14 cellular contexts compared by ENCODE assay signal in genomic region chr19:12882589-12882988, GRCh38. TPM values are rescaled to one million over a fixed set of nuclear protein-coding genes. Genes with fewer than 3 reads are reported as not detected.
DNase-seq lines count a peak whose midpoint lies in the region; ATAC-seq and TF ChIP-seq lines count a peak whose summit lies in the region.
"Had no signal": no experiment of that assay in that cellular context is flagged by ENCODE, and none has a peak within 500 bp of the region (broad histone marks: within the 10 kb centered on the region; RNA-seq: fewer than 3 reads in every experiment).

No MANE protein-coding gene starts in this region.

- no peak overlapping the region for H4K5ac ChIP-seq in IMR-90 (ENCODE audit: low read depth, low read length)

- H3K56ac ChIP-seq in IMR-90 (ENCODE audit: extremely low read depth, insufficient read depth, low read length) = no peak overlapping the region

- H3K9me3 ChIP-seq in IMR-90 (ENCODE audit: control insufficient read depth, insufficient read depth, low read length) (peaks cover 13% of the 10 kb centered on the region), neural progenitor cell (ENCODE audit: low read depth) (peaks cover 3% of the 10 kb centered on the region), neuronal stem cell (replicated peaks in 1 of 2; ENCODE audit: control insufficient read depth in 2 of 2, insufficient read depth in 1 of 2, low read depth in 1 of 2, low read length in 2 of 2) (peaks cover 11 to 17% of the 10 kb centered on the region in 2 donors), adrenal gland (replicated peaks in 1 of 3) (no peaks in the 10 kb centered on the region)

- H4K91ac ChIP-seq in IMR-90 (ENCODE audit: insufficient read depth, low read depth, low read length) = no peak overlapping the region
- no peak overlapping the region for H4K91ac ChIP-seq in neuronal stem cell (ENCODE audit: low read depth, low read length, poor library complexity)

- CTCF ChIA-PET in activated CD4-positive, alpha-beta T cell treated with anti-CD3 and anti-CD28 coated beads for 36 hours (lab: Charles Lee) = interaction anchor here (0.6 to 3.7 kb wide), 7 partner anchors 10 to 201 kb away, joined by 3 to 36 read pairs (median 3); partner anchors contain the start of gene DHPS
- CTCF ChIA-PET in IMR-90 (lab: Yijun Ruan, JAX) = interaction anchor here (1.7 kb wide), 1 partner anchor 83 kb away, joined by 8 read pairs; no protein-coding TSS in a partner anchor

- H3K27ac ChIP-seq in IMR-90 (ENCODE audit: insufficient read depth, low read length) (no peak overlapping the region), neural progenitor cell (no peak overlapping the region), neuronal stem cell (replicated peaks; ENCODE audit: low read length) (no peak overlapping the region), adrenal gland (no peak overlapping the region)

- TF ChIP-seq POLR2A in IMR-90 (IDR thresholded peaks at IDR 0.05; ENCODE audit: low read depth, low read length) (no peak), adrenal gland (IDR thresholded peaks at IDR 0.05) (no peak)

- H2BK5ac ChIP-seq in IMR-90 (ENCODE audit: low read depth, low read length, poor library complexity, severe bottlenecking) = no peak overlapping the region
- no peak overlapping the region for H2BK5ac ChIP-seq in neuronal stem cell (ENCODE audit: low read length)

- H3K4ac ChIP-seq in IMR-90 (ENCODE audit: low read depth, low read length) (no peak overlapping the region), neuronal stem cell (ENCODE audit: low read length) (no peak overlapping the region)

- peak overlapping the region; percentile 45 for H3K27ac Mint-ChIP-seq in activated CD4-positive, alpha-beta T cell treated with anti-CD3 and anti-CD28 coated beads for 36 hours
- no peak overlapping the region for H3K27ac Mint-ChIP-seq in chondrocyte (ENCODE audit: unreplicated experiment)
- no peak overlapping the region for H3K27ac Mint-ChIP-seq in neural progenitor cell

- POLR2A ChIA-PET in activated CD4-positive, alpha-beta T cell treated with anti-CD3 and anti-CD28 coated beads for 36 hours (lab: Charles Lee) = interaction anchor here (0.6 to 1.4 kb wide), 2 partner anchors 8 to 161 kb away, joined by 6 to 7 read pairs; partner anchors contain the start of gene GCDH
- POLR2A ChIA-PET in IMR-90 (lab: Charles Lee; ENCODE audit: unreplicated experiment) = no interaction called here

- no peaks in the 10 kb centered on the region for H3K27me3 Mint-ChIP-seq in activated CD4-positive, alpha-beta T cell treated with anti-CD3 and anti-CD28 coated beads for 36 hours
- H3K27me3 Mint-ChIP-seq in chondrocyte (ENCODE audit: low read depth) = peaks cover 20% of the 10 kb centered on the region
- peaks cover 54% of the 10 kb centered on the region for H3K27me3 Mint-ChIP-seq in neural progenitor cell (ENCODE audit: insufficient read depth, low read depth)

- H3K9ac ChIP-seq in IMR-90 (ENCODE audit: low read depth, low read length) (no peak overlapping the region), neural progenitor cell (no peak overlapping the region), neuronal stem cell (ENCODE audit: low read depth, low read length, poor library complexity) (no peak overlapping the region)

- H3K23ac ChIP-seq in IMR-90 (ENCODE audit: low read depth, low read length) (no peak overlapping the region), neuronal stem cell (ENCODE audit: low read depth, low read length, poor library complexity) (no peak overlapping the region)

- no peak overlapping the region for H2AK9ac ChIP-seq in IMR-90 (replicated peaks; ENCODE audit: low read depth, low read length, poor library complexity)

- intact Hi-C loops in activated CD4-positive, alpha-beta T cell treated with anti-CD3 and anti-CD28 coated beads for 36 hours (cut with DNase I, micrococcal nuclease) = no loop called here
- intact Hi-C loops in IMR-90 (cut with micrococcal nuclease) (no loop called here), adrenal gland (cut with DNase I) (no loop called here)

- TF ChIP-seq CTCF in IMR-90 (conservative IDR thresholded peaks at IDR 0.05; ENCODE audit: low read depth, low read length) (no peak), chondrocyte (IDR thresholded peaks at IDR 0.05) (no peak), neural progenitor cell (IDR thresholded peaks at IDR 0.05) (no peak), adrenal gland (IDR thresholded peaks at IDR 0.05) (no peak)

- peaks cover 4% of the 10 kb centered on the region for H3K9me3 Mint-ChIP-seq in activated CD4-positive, alpha-beta T cell treated with anti-CD3 and anti-CD28 coated beads for 36 hours (ENCODE audit: low read depth)
- no peaks in the 10 kb centered on the region for H3K9me3 Mint-ChIP-seq in chondrocyte (ENCODE audit: low read depth)
- peaks cover 11% of the 10 kb centered on the region for H3K9me3 Mint-ChIP-seq in neural progenitor cell

- H3K27me3 ChIP-seq in IMR-90 (ENCODE audit: control insufficient read depth, insufficient read depth, low read length) = peaks cover 35% of the 10 kb centered on the region
- peaks cover 64% of the 10 kb centered on the region for H3K27me3 ChIP-seq in neural progenitor cell
- peaks cover 11 to 64% (median 46%) of the 10 kb centered on the region in 3 experiments for H3K27me3 ChIP-seq in neuronal stem cell (ENCODE audit: control insufficient read depth in 3 of 3, insufficient read depth in 3 of 3, low read depth in 1 of 3, low read length in 3 of 3)
- peaks cover 20% of the 10 kb centered on the region for H3K27me3 ChIP-seq in adrenal gland

- WGBS in IMR-90 (ENCODE audit: extremely low coverage in 2 of 2, insufficient read length in 1 of 2), 2 experiments = no CpG with 5 or more reads among the region's 3 CpGs
- no CpG with 5 or more reads among the region's 3 CpGs for WGBS in neuronal stem cell (ENCODE audit: extremely low coverage in 2 of 2, insufficient read length in 2 of 2, insufficient replicate concordance in 1 of 2), 2 donors
- 74 to 81% (median 77%) methylated on average over 3 of the region's 3 CpGs for WGBS in adrenal gland, 4 donors

- H3F3A ChIP-seq in neural progenitor cell (ENCODE audit: low read depth) = peaks cover 42% of the 10 kb centered on the region

- H2AK5ac ChIP-seq in IMR-90 (ENCODE audit: low read depth, low read length) = no peak overlapping the region
- H2AK5ac ChIP-seq in neuronal stem cell (ENCODE audit: low read depth, low read length) = no peak overlapping the region

- no peak overlapping the region for H3K4me2 ChIP-seq in IMR-90 (ENCODE audit: low read depth, low read length)
- no peak overlapping the region for H3K4me2 ChIP-seq in neural progenitor cell
- no peak overlapping the region for H3K4me2 ChIP-seq in neuronal stem cell (ENCODE audit: insufficient read depth, low read length, poor library complexity, severe bottlenecking)

- H3K36me3 Mint-ChIP-seq in activated CD4-positive, alpha-beta T cell treated with anti-CD3 and anti-CD28 coated beads for 36 hours (ENCODE audit: low read depth) = peaks cover 9% of the 10 kb centered on the region
- H3K36me3 Mint-ChIP-seq in chondrocyte (ENCODE audit: low read depth) (peaks cover 8% of the 10 kb centered on the region), neural progenitor cell (peaks cover 4% of the 10 kb centered on the region)

- peaks cover 5% of the 10 kb centered on the region; the same call in 1 of the 2 replicates for H3K9me1 ChIP-seq in IMR-90 (ENCODE audit: insufficient read depth, low read length)

- H3K4me3 ChIP-seq in IMR-90 (ENCODE audit: insufficient read depth, low read depth, low read length) (no peak overlapping the region), neural progenitor cell (no peak overlapping the region), neuronal stem cell (ENCODE audit: low read length in 2 of 2) (no peak overlapping the region), adrenal gland (no peak overlapping the region)

- peaks cover 6% of the 10 kb centered on the region; the same call in 1 of the 2 replicates for H3K36me3 ChIP-seq in IMR-90 (ENCODE audit: control insufficient read depth, insufficient read depth, low read length)
- H3K36me3 ChIP-seq in neural progenitor cell = no peaks in the 10 kb centered on the region
- no peaks in the 10 kb centered on the region for H3K36me3 ChIP-seq in neuronal stem cell (replicated peaks in 1 of 2; ENCODE audit: control insufficient read depth in 2 of 2, insufficient read depth in 2 of 2, low read length in 2 of 2)
- peaks cover 0 to 12% of the 10 kb centered on the region in 2 donors for H3K36me3 ChIP-seq in adrenal gland (replicated peaks in 1 of 2)

- peak overlapping the region; percentile 56 for H2AFZ ChIP-seq in IMR-90 (replicated peaks; ENCODE audit: low read length, poor library complexity)
- no peak overlapping the region for H2AFZ ChIP-seq in neural progenitor cell (replicated peaks)
- no peak overlapping the region for H2AFZ ChIP-seq in neuronal stem cell (ENCODE audit: low read length)

- no peak for DNase-seq in activated CD4-positive, alpha-beta T cell treated with anti-CD3 and anti-CD28 coated beads for 36 hours
- no peak for DNase-seq in activated CD4-positive, alpha-beta T cell treated with anti-CD3 and anti-CD28 coated beads, Interleukin-2, amount 50 U/mL, for 1 hour
- DNase-seq in IMR-90 (no peak), chondrocyte (ENCODE audit: low spot score) (no peak), neural progenitor cell (ENCODE audit: low spot score) (no peak), neuronal stem cell (ENCODE audit: low spot score) (no peak), adrenal gland (no peak)
- DNase-seq: H7, head of caudate nucleus, NCI-H1048 had no signal

- H3K4me1 ChIP-seq in IMR-90 (ENCODE audit: control insufficient read depth, insufficient read depth, low read length) = peaks cover 5% of the 10 kb centered on the region; the same call in 1 of the 2 replicates
- H3K4me1 ChIP-seq in neural progenitor cell = peaks cover 3% of the 10 kb centered on the region
- H3K4me1 ChIP-seq in neuronal stem cell (ENCODE audit: control insufficient read depth in 2 of 2, insufficient read depth in 1 of 2, low read depth in 1 of 2, low read length in 2 of 2) = peaks cover 3 to 8% of the 10 kb centered on the region in 2 donors
- H3K4me1 ChIP-seq in adrenal gland (replicated peaks in 1 of 2) = peaks cover 0 to 13% of the 10 kb centered on the region in 2 donors

- no peak overlapping the region for H2BK12ac ChIP-seq in neuronal stem cell (ENCODE audit: low read length)

- no peak overlapping the region for H2BK20ac ChIP-seq in IMR-90 (ENCODE audit: low read depth, low read length)

- H3K79me2 ChIP-seq in neural progenitor cell (ENCODE audit: low read depth) = no peaks in the 10 kb centered on the region

- H3K79me1 ChIP-seq in IMR-90 (ENCODE audit: low read depth in 1 of 2, low read length in 2 of 2) (peaks cover 0 to 7% of the 10 kb centered on the region in 2 experiments; a peak in 1 of 4 replicates), neuronal stem cell (ENCODE audit: low read depth, low read length) (no peaks in the 10 kb centered on the region)

- H3K18ac ChIP-seq in IMR-90 (ENCODE audit: low read depth, low read length) (no peak overlapping the region), neuronal stem cell (ENCODE audit: low read length) (no peak overlapping the region)

- no peak overlapping the region for H4K8ac ChIP-seq in IMR-90 (ENCODE audit: low read depth in 2 of 2, low read length in 2 of 2)
- H4K8ac ChIP-seq in neuronal stem cell (ENCODE audit: low read depth, low read length) = no peak overlapping the region

- dilution Hi-C loops in IMR-90 (cut with HindIII; ENCODE audit: low sequenced_read_pairs, unreplicated experiment) = no loop called here

- ATAC-seq in activated CD4-positive, alpha-beta T cell treated with anti-CD3 and anti-CD28 coated beads for 36 hours = no peak
- no peak for ATAC-seq in IMR-90 (ENCODE audit: low read depth)
- ATAC-seq in HG02571 (IDR thresholded peaks at IDR 0.05; ENCODE audit: unreplicated experiment) = no peak
- ATAC-seq: esophagus mucosa had no signal

- peaks cover 26% of the 10 kb centered on the region for H3K4me1 Mint-ChIP-seq in activated CD4-positive, alpha-beta T cell treated with anti-CD3 and anti-CD28 coated beads for 36 hours
- peaks cover 20% of the 10 kb centered on the region for H3K4me1 Mint-ChIP-seq in chondrocyte (ENCODE audit: low read depth)
- peaks cover 16% of the 10 kb centered on the region for H3K4me1 Mint-ChIP-seq in neural progenitor cell

- peak overlapping the region; percentile 88 for H3K4me3 Mint-ChIP-seq in activated CD4-positive, alpha-beta T cell treated with anti-CD3 and anti-CD28 coated beads for 36 hours
- H3K4me3 Mint-ChIP-seq in chondrocyte (ENCODE audit: unreplicated experiment) (peak overlapping the region; percentile 85), neural progenitor cell (peak overlapping the region; percentile 65)

- no peaks in the 10 kb centered on the region for H4K20me1 ChIP-seq in IMR-90 (ENCODE audit: insufficient read depth, low read length)
- no peaks in the 10 kb centered on the region for H4K20me1 ChIP-seq in neural progenitor cell (ENCODE audit: low read depth)

- H2BK120ac ChIP-seq in IMR-90 (ENCODE audit: low read depth, low read length) = no peak overlapping the region
- no peak overlapping the region for H2BK120ac ChIP-seq in neuronal stem cell (ENCODE audit: low read depth, low read length)

- H3K14ac ChIP-seq in IMR-90 (replicated peaks; ENCODE audit: low read depth, low read length) = no peak overlapping the region
- no peak overlapping the region for H3K14ac ChIP-seq in neuronal stem cell (ENCODE audit: low read length)

- in situ Hi-C loops in IMR-90 (cut with MboI; ENCODE audit: low sequenced_read_pairs) = no loop called here

- no TSS peak for BruUV-seq in IMR-90 (replicated peaks; lab: Mats Ljungman, UMichigan)

- TF ChIP-seq RAD21 in IMR-90 (IDR thresholded peaks at IDR 0.05; ENCODE audit: low read length) = no peak

- H2BK15ac ChIP-seq in IMR-90 (ENCODE audit: low read depth, low read length) = no peak overlapping the region
- no peak overlapping the region for H2BK15ac ChIP-seq in neuronal stem cell (ENCODE audit: low read length)

RNA-seq across cellular contexts. Expression of gene DNASE2, which starts 1.3 kb away (rescaled TPM):
- 10 to 100 TPM; 22.5 to 24.3 TPM for total RNA-seq in activated CD4-positive, alpha-beta T cell treated with anti-CD3 and anti-CD28 coated beads for 36 hours
- 6.4 and 9.5 TPM in 2 replicates for total RNA-seq in IMR-90 (2012; rRNA removed)
- polyA plus RNA-seq in IMR-90 (2012; rRNA removed) = 31.1 and 32.0 TPM in 2 replicates
- 21.0 and 47.0 TPM in 2 replicates for polyA plus RNA-seq in IMR-90 (2012; cell fraction: cytosol; rRNA removed)
- polyA plus RNA-seq in IMR-90 (2012; cell fraction: nucleus; rRNA removed; ENCODE audit: low replicate concordance) = 4.5 and 7.3 TPM in 2 replicates
- 36.6 to 52.8 TPM (median 50.9 TPM) in 3 replicates for total RNA-seq in chondrocyte
- 8.7 and 16.5 TPM in 2 replicates for total RNA-seq in neural progenitor cell (ENCODE audit: low replicate concordance)
- polyA plus RNA-seq in neuronal stem cell (2013, experiment 1 of 2) = 20.1 TPM
- polyA plus RNA-seq in neuronal stem cell (2013, experiment 2 of 2) = 20.1 TPM
- total RNA-seq in adrenal gland = 10 to 100 TPM; 28.4 to 83.4 (median 55.1) TPM
- polyA plus RNA-seq in adrenal gland = 10 to 100 TPM; 13.6 to 22.2 (median 17.9) TPM

RNA-seq across cellular contexts. Expression of gene KLF1, which starts 4.4 kb away (rescaled TPM):
- under 1 TPM; 0.18 to 0.37 TPM for total RNA-seq in activated CD4-positive, alpha-beta T cell treated with anti-CD3 and anti-CD28 coated beads for 36 hours
- total RNA-seq in IMR-90 (2012; rRNA removed) (not detected in 2 replicates), chondrocyte (not detected in 3 replicates), neural progenitor cell (ENCODE audit: low replicate concordance) (0.43 and 0.64 TPM in 2 replicates), adrenal gland (under 1 TPM in 1 of 8 donors, not detected in 7; 0.23 TPM)
- polyA plus RNA-seq in IMR-90 (2012; rRNA removed) (not detected in 2 replicates), adrenal gland (under 1 TPM in 1 of 3 donors, not detected in 2; 0.24 TPM)
- not detected in 2 replicates for polyA plus RNA-seq in IMR-90 (2012; cell fraction: cytosol; rRNA removed)
- polyA plus RNA-seq in IMR-90 (2012; cell fraction: nucleus; rRNA removed; ENCODE audit: low replicate concordance) = not detected in 2 replicates
- polyA plus RNA-seq in neuronal stem cell (2013, experiment 1 of 2) = 0.13 TPM
- polyA plus RNA-seq in neuronal stem cell (2013, experiment 2 of 2) = 0.10 TPM
- total RNA-seq: A172, esophagus mucosa had no signal
- polyA plus RNA-seq: keratinocyte had no signal

RNA-seq across cellular contexts. Expression of gene GCDH, which starts 8.4 kb away (rescaled TPM):
- 10 to 100 TPM; 36.2 to 41.1 TPM for total RNA-seq in activated CD4-positive, alpha-beta T cell treated with anti-CD3 and anti-CD28 coated beads for 36 hours
- total RNA-seq in IMR-90 (2012; rRNA removed) = 41.1 and 41.6 TPM in 2 replicates
- 24.5 and 27.7 TPM in 2 replicates for polyA plus RNA-seq in IMR-90 (2012; rRNA removed)
- 30.4 and 37.2 TPM in 2 replicates for polyA plus RNA-seq in IMR-90 (2012; cell fraction: cytosol; rRNA removed)
- 35.7 and 72.7 TPM in 2 replicates for polyA plus RNA-seq in IMR-90 (2012; cell fraction: nucleus; rRNA removed; ENCODE audit: low replicate concordance)
- 13.2 to 21.3 TPM (median 14.4 TPM) in 3 replicates for total RNA-seq in chondrocyte
- 39.5 and 75.0 TPM in 2 replicates for total RNA-seq in neural progenitor cell (ENCODE audit: low replicate concordance)
- polyA plus RNA-seq in neuronal stem cell (2013, experiment 1 of 2) = 15.1 TPM
- 15.7 TPM for polyA plus RNA-seq in neuronal stem cell (2013, experiment 2 of 2)
- 10 to 100 TPM; 28.9 to 78.4 (median 36.7) TPM for total RNA-seq in adrenal gland
- 10 to 100 TPM; 16.2 to 26.9 (median 22.5) TPM for polyA plus RNA-seq in adrenal gland

RNA-seq across cellular contexts. Expression of gene SYCE2, which starts 36.5 kb away (rescaled TPM):
- total RNA-seq in activated CD4-positive, alpha-beta T cell treated with anti-CD3 and anti-CD28 coated beads for 36 hours = 1 to 10 TPM; 2.7 to 3.5 TPM
- total RNA-seq in IMR-90 (2012; rRNA removed) (under 0.01 and 0.36 TPM in 2 replicates), chondrocyte (0.53 TPM in 1 of 3 replicates, not detected in the others), neural progenitor cell (ENCODE audit: low replicate concordance) (1.8 and 6.4 TPM in 2 replicates), adrenal gland (under 1 TPM in 1 of 8 donors, not detected in 7; 0.91 TPM)
- polyA plus RNA-seq in IMR-90 (2012; rRNA removed) (0.19 and 0.50 TPM in 2 replicates), adrenal gland (under 1 TPM; 0.16 to 0.24 (median 0.20) TPM)
- 0.04 and 0.12 TPM in 2 replicates for polyA plus RNA-seq in IMR-90 (2012; cell fraction: cytosol; rRNA removed)
- 0.10 and 0.14 TPM in 2 replicates for polyA plus RNA-seq in IMR-90 (2012; cell fraction: nucleus; rRNA removed; ENCODE audit: low replicate concordance)
- polyA plus RNA-seq in neuronal stem cell (2013, experiment 1 of 2) = 2.8 TPM
- 3.0 TPM for polyA plus RNA-seq in neuronal stem cell (2013, experiment 2 of 2)

RNA-seq across cellular contexts. Expression of gene MAST1, which starts 44.3 kb away (rescaled TPM):
- 1 to 10 TPM; 1.8 to 2.7 TPM for total RNA-seq in activated CD4-positive, alpha-beta T cell treated with anti-CD3 and anti-CD28 coated beads for 36 hours
- total RNA-seq in IMR-90 (2012; rRNA removed) (0.28 and 1.1 TPM in 2 replicates), chondrocyte (0.44 to 1.6 TPM (median 0.97 TPM) in 3 replicates), neural progenitor cell (ENCODE audit: low replicate concordance) (8.3 and 13.3 TPM in 2 replicates), adrenal gland (1 to 10 TPM; 1.3 to 6.9 (median 3.2) TPM)
- polyA plus RNA-seq in IMR-90 (2012; rRNA removed) (0.44 and 0.56 TPM in 2 replicates), adrenal gland (10 to 100 TPM in 1 of 3 donors, 1 to 10 TPM in 2; 1.3 to 29.6 (median 4.7) TPM)
- 1.1 and 1.9 TPM in 2 replicates for polyA plus RNA-seq in IMR-90 (2012; cell fraction: cytosol; rRNA removed)
- 1.8 and 2.1 TPM in 2 replicates for polyA plus RNA-seq in IMR-90 (2012; cell fraction: nucleus; rRNA removed; ENCODE audit: low replicate concordance)
- 11.7 TPM for polyA plus RNA-seq in neuronal stem cell (2013, experiment 1 of 2)
- polyA plus RNA-seq in neuronal stem cell (2013, experiment 2 of 2) = 10.6 TPM
- total RNA-seq: esophagus mucosa had no signal
